In the genomic region with DNA sequence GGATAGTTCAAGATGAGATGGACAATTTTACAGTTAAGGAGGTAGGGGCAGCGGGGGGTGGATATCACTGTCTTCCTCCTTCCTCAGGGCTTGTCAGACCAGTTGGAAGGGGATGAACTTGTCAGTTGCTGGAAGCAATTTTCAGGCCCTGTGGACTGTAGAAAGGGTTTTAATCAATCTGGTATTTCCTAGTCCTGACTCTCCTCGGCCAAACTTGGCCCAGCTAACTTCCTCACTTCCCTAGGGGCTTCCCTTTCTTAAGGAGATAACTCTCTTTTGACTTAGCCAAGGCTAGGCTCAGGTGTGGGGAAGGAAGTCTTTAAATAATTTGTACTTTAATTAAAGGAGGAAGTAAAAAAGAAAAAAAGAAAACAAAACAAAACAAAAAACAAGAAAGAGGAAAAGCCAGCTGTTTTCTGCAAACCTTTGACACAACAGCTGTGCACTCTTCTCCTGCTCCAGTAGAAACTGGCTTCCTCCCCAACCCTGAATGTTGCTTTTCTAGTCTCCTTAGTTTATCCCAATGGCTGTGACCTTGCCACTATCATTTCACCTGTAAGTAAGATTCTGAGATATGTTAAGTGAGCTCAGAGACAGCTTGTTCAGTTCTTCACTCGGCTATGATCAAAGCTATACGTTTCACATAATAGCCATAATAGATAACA, we compare ENCODE assay signal across 21 cellular contexts. TPM values are rescaled to one million over a fixed set of nuclear protein-coding genes. Genes with fewer than 3 reads are reported as not detected.
A peak's percentile ranks its signal among the peaks of the same experiment; 100 is the strongest.
DNase-seq lines count a peak whose midpoint lies in the region; ATAC-seq, FAIRE-seq and TF ChIP-seq lines count a peak whose summit lies in the region.
"Had no signal": no experiment of that assay in that cellular context is flagged by ENCODE, and none has a peak within 500 bp of the region (broad histone marks: within the 10 kb centered on the region; RNA-seq: fewer than 3 reads in every experiment).

No MANE protein-coding gene starts in this region.

- 58% methylated on average over 4 of the region's 4 CpGs for WGBS in right lobe of liver (ENCODE audit: insufficient coverage, low coverage, low lambda C conversion rate, missing lambda C conversion rate)
- WGBS in HepG2 (ENCODE audit: low lambda C conversion rate), result 36% methylated on average over 4 of the region's 4 CpGs

- BruUV-seq in HepG2 (replicated peaks; lab: Mats Ljungman, UMichigan), result no TSS peak

- H2AFZ ChIP-seq in HepG2 (ENCODE audit: low read length), result no peak overlapping the region

- H3K4me1 ChIP-seq in right lobe of liver (no peaks in the 10 kb centered on the region), HepG2 (ENCODE audit: insufficient read depth, low read length) (peaks cover 7% of the 10 kb centered on the region; the same call in 1 of the 2 replicates)

- TF ChIP-seq POLR2A in right lobe of liver (IDR thresholded peaks at IDR 0.05) (no peak), HepG2 (IDR thresholded peaks at IDR 0.05; ENCODE audit: insufficient read depth in 1 of 2, low read depth in 2 of 2, low read length in 2 of 2) (no peak)

- peaks cover 9% of the 10 kb centered on the region for H3K27me3 Mint-ChIP-seq in stimulated activated naive CD8-positive, alpha-beta T cell treated with anti-CD3 and anti-CD28 coated beads, Interleukin-15, amount 100 ng/mL, for 72 hours

- H3K36me3 ChIP-seq in right lobe of liver (no peaks in the 10 kb centered on the region), HepG2 (replicated peaks in 1 of 2; ENCODE audit: control insufficient read depth in 1 of 2, insufficient read depth in 2 of 2, low read length in 2 of 2) (no peaks in the 10 kb centered on the region), WERI-Rb-1 (no peaks in the 10 kb centered on the region)
- H3K36me3 ChIP-seq: BE2C had no signal

- no peak overlapping the region for H3K9ac ChIP-seq in HepG2 (ENCODE audit: insufficient read depth, low read depth, low read length)

- no peak overlapping the region for H3K4me2 ChIP-seq in HepG2 (ENCODE audit: low read depth, low read length)

- ATAC-seq in right lobe of liver (peak in 3 of 4 donors; percentile 25 to 50 (median 28)), HepG2 (no peak), left cardiac atrium (peak; percentile 50 to 61), omental fat pad (ENCODE audit: low FRiP score) (peak; percentile 32), HG02610 (IDR thresholded peaks at IDR 0.05; ENCODE audit: unreplicated experiment) (no peak)
- no peak for ATAC-seq in stimulated activated naive CD8-positive, alpha-beta T cell treated with anti-CD3 and anti-CD28 coated beads, Interleukin-15, amount 100 ng/mL, for 72 hours

- H3K9me3 Mint-ChIP-seq in stimulated activated naive CD8-positive, alpha-beta T cell treated with anti-CD3 and anti-CD28 coated beads, Interleukin-15, amount 100 ng/mL, for 72 hours, result no peaks in the 10 kb centered on the region

- no peak overlapping the region for H3K27ac Mint-ChIP-seq in stimulated activated naive CD8-positive, alpha-beta T cell treated with anti-CD3 and anti-CD28 coated beads, Interleukin-15, amount 100 ng/mL, for 72 hours
- H3K27ac Mint-ChIP-seq: CD4-positive, alpha-beta memory T cell had no signal

- TF ChIP-seq EP300 in HepG2 (IDR thresholded peaks at IDR 0.05; ENCODE audit: low read depth in 2 of 2, low read length in 2 of 2) (no peak), HepG2 (CRISPR knock-in tag; IDR thresholded peaks at IDR 0.05; ENCODE audit: borderline replicate concordance) (no peak)

- no peaks in the 10 kb centered on the region for H3K27me3 ChIP-seq in right lobe of liver
- H3K27me3 ChIP-seq in HepG2 (ENCODE audit: control insufficient read depth in 1 of 2, insufficient read depth in 2 of 2, low read length in 2 of 2), result no peaks in the 10 kb centered on the region; a peak in 1 of 5 replicates
- peaks cover 5% of the 10 kb centered on the region for H3K27me3 ChIP-seq in WERI-Rb-1 (ENCODE audit: insufficient read depth, low read depth, severe bottlenecking)
- H3K27me3 ChIP-seq: BE2C had no signal

- in situ Hi-C loops in HepG2 (cut with HindIII; ENCODE audit: extremely low pct_ligation_motif_present, low pct_unique_long_range_greater_than_20kb), result no loop called here

- CTCF ChIA-PET in HepG2 (lab: Yijun Ruan, JAX; ENCODE audit: low intra/inter-chr PET ratio, low total read pairs), result no interaction called here

- DNase-seq in right lobe of liver (no peak), HepG2 (ENCODE audit: low spot score) (no peak), left cardiac atrium (no peak), omental fat pad (ENCODE audit: low spot score) (no peak), WERI-Rb-1 (no peak)
- DNase-seq in stimulated activated naive CD8-positive, alpha-beta T cell treated with anti-CD3 and anti-CD28 coated beads, Interleukin-15, amount 100 ng/mL, for 72 hours, result no peak
- DNase-seq: BE2C; CD4-positive, alpha-beta memory T cell; DMS153; GOT3; KG1; MV-4-11; NCI-H1417; NCI-H187 treated with DMSO at 0.1 percent for 48 hours; NCI-H2227 treated with DMSO at 0.1 percent for 48 hours; NCI-H510A treated with DMSO at 0.1 percent for 48 hours; NCI-H774; OCI-M1; SIG-M5 had no signal

- no peaks in the 10 kb centered on the region for H4K20me1 ChIP-seq in HepG2 (ENCODE audit: insufficient read depth, low read length)

- H3K4me3 ChIP-seq in right lobe of liver (no peak overlapping the region), HepG2 (replicated peaks in 1 of 3; ENCODE audit: insufficient read depth in 1 of 3, low read depth in 2 of 3, low read length in 3 of 3) (no peak overlapping the region), WERI-Rb-1 (ENCODE audit: low read depth, low read length) (no peak overlapping the region)
- H3K4me3 ChIP-seq: GM12878 had no signal

- no peaks in the 10 kb centered on the region for H3K79me2 ChIP-seq in HepG2 (ENCODE audit: insufficient read depth, low read length)

- no peak for FAIRE-seq in HepG2 (lab: Jason Lieb, UNC)
- FAIRE-seq: GM12878 had no signal

- POLR2A ChIA-PET in HepG2 (lab: Yijun Ruan, JAX), result no interaction called here

- no peak overlapping the region for H3K4me3 Mint-ChIP-seq in stimulated activated naive CD8-positive, alpha-beta T cell treated with anti-CD3 and anti-CD28 coated beads, Interleukin-15, amount 100 ng/mL, for 72 hours
- H3K4me3 Mint-ChIP-seq: CD4-positive, alpha-beta memory T cell had no signal

- TF ChIP-seq RAD21 in HepG2 (CRISPR knock-in tag; IDR thresholded peaks at IDR 0.05), result no peak

- H3K9me3 ChIP-seq in right lobe of liver (no peaks in the 10 kb centered on the region), HepG2 (ENCODE audit: low read length) (no peaks in the 10 kb centered on the region), WERI-Rb-1 (ENCODE audit: severe bottlenecking) (no peaks in the 10 kb centered on the region)

- H3K27ac ChIP-seq in right lobe of liver (no peak overlapping the region), HepG2 (ENCODE audit: extremely low read length, insufficient read depth, low read length) (no peak overlapping the region), WERI-Rb-1 (no peak overlapping the region)

- intact Hi-C loops in right lobe of liver (cut with DNase I), result no loop called here
- intact Hi-C loops in HepG2 (cut with micrococcal nuclease; ENCODE audit: unreplicated experiment), result no loop called here
- intact Hi-C loops in left cardiac atrium (cut with DNase I), result no loop called here

- H3K4me1 Mint-ChIP-seq in stimulated activated naive CD8-positive, alpha-beta T cell treated with anti-CD3 and anti-CD28 coated beads, Interleukin-15, amount 100 ng/mL, for 72 hours, result no peaks in the 10 kb centered on the region
- H3K4me1 Mint-ChIP-seq: CD4-positive, alpha-beta memory T cell had no signal

- TF ChIP-seq CTCF in right lobe of liver (IDR thresholded peaks at IDR 0.05) (no peak), HepG2 (CRISPR knock-in tag; IDR thresholded peaks at IDR 0.05) (no peak), omental fat pad (IDR thresholded peaks at IDR 0.05) (no peak), WERI-Rb-1 (IDR thresholded peaks at IDR 0.05; ENCODE audit: low read depth, low read length) (no peak)

TF ChIP-seq in HepG2, 621 proteins besides CTCF, POLR2A, EP300 and RAD21 (continues in another document):
- TF ChIP-seq, protein P1, sequence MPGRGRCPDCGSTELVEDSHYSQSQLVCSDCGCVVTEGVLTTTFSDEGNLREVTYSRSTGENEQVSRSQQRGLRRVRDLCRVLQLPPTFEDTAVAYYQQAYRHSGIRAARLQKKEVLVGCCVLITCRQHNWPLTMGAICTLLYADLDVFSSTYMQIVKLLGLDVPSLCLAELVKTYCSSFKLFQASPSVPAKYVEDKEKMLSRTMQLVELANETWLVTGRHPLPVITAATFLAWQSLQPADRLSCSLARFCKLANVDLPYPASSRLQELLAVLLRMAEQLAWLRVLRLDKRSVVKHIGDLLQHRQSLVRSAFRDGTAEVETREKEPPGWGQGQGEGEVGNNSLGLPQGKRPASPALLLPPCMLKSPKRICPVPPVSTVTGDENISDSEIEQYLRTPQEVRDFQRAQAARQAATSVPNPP (CRISPR knock-in tag; IDR thresholded peaks at IDR 0.05), result no peak
- no peak for TF ChIP-seq ZNF326 (CRISPR knock-in tag; IDR thresholded peaks at IDR 0.05; ENCODE audit: borderline replicate concordance)
- no peak for TF ChIP-seq POLR2G (IDR thresholded peaks at IDR 0.05; ENCODE audit: low read depth, low read length)

RNA-seq across cellular contexts. Expression of a gene that starts 53.0 kb away (rescaled TPM):
- total RNA-seq in right lobe of liver, result 10 to 100 TPM; 17.8 to 69.6 (median 31.5) TPM
- 16.3 and 23.2 TPM in 2 replicates for total RNA-seq in HepG2 (2016; rRNA removed; fragmentation: Illumina TruSeq; extraction: Trizol)
- total RNA-seq in HepG2 (2016; cell fraction: cytosol; rRNA removed; fragmentation: Illumina TruSeq; extraction: Trizol; ENCODE audit: low read depth), result 42.6 and 48.7 TPM in 2 replicates
- total RNA-seq in HepG2 (2016; cell fraction: insoluble cytoplasmic fraction; rRNA removed; fragmentation: Illumina TruSeq; extraction: Trizol), result 18.1 and 25.7 TPM in 2 replicates
- 26.9 and 29.4 TPM in 2 replicates for total RNA-seq in HepG2 (2016; cell fraction: membrane; rRNA removed; fragmentation: Illumina TruSeq; extraction: Trizol)
- 36.0 and 39.4 TPM in 2 replicates for total RNA-seq in HepG2 (2016; cell fraction: nucleus; rRNA removed; fragmentation: Illumina TruSeq; extraction: Trizol)
- polyA plus RNA-seq in HepG2 (2011; rRNA removed), result 11.7 and 17.5 TPM in 2 replicates
- 6.4 and 9.1 TPM in 2 replicates for polyA plus RNA-seq in HepG2 (2011; cell fraction: cytosol; rRNA removed)
- 12.3 and 12.7 TPM in 2 replicates for polyA plus RNA-seq in HepG2 (2011; cell fraction: nucleus; rRNA removed)
- 12.2 and 16.3 TPM in 2 replicates for polyA plus RNA-seq in HepG2 (2012)
- polyA plus RNA-seq in HepG2 (2016; cell fraction: cytosol; fragmentation: Illumina TruSeq; extraction: Trizol; ENCODE audit: low read depth), result 8.6 and 11.5 TPM in 2 replicates
- polyA plus RNA-seq in HepG2 (2016; cell fraction: insoluble cytoplasmic fraction; fragmentation: Illumina TruSeq; extraction: Trizol; ENCODE audit: low read depth), result 18.1 and 18.9 TPM in 2 replicates
- 13.3 and 15.7 TPM in 2 replicates for polyA plus RNA-seq in HepG2 (2016; cell fraction: membrane; fragmentation: Illumina TruSeq; extraction: Trizol; ENCODE audit: low read depth)
- 68.6 and 70.2 TPM in 2 replicates for polyA plus RNA-seq in HepG2 (2016; cell fraction: nucleus; fragmentation: Illumina TruSeq; extraction: Trizol; ENCODE audit: insufficient read depth, low read depth)
- 12.2 TPM in 1 of 2 replicates, not detected in the other for polyA minus RNA-seq in HepG2 (2011; rRNA and poly(A)+ RNA removed; ENCODE audit: low replicate concordance)
- 13.5 and 16.5 TPM in 2 replicates for polyA minus RNA-seq in HepG2 (2011; cell fraction: cytosol; rRNA and poly(A)+ RNA removed)
- polyA minus RNA-seq in HepG2 (2011; cell fraction: nucleus; rRNA and poly(A)+ RNA removed), result 33.6 and 35.4 TPM in 2 replicates
- 10 to 100 TPM; 22.2 to 36.3 TPM for total RNA-seq in left cardiac atrium
- total RNA-seq in omental fat pad, result 10 to 100 TPM in 3 of 4 donors, 1 to 10 TPM in 1; 8.5 to 19.4 (median 16.0) TPM

Comparison
In these comparisons a context has a peak if more than half of its experiments do, and no peak if none do; other contexts are left out.
1. ATAC-seq: peak in right lobe of liver (3 of 4), left cardiac atrium (2 of 2) and omental fat pad (single experiment); none in HepG2 (single experiment), stimulated activated naive CD8-positive, alpha-beta T cell treated with anti-CD3 and anti-CD28 coated beads, Interleukin-15, amount 100 ng/mL, for 72 hours (single experiment) and HG02610 (single experiment).